In genomic region chr17:75406222-75406615, GRCh38 we compare ENCODE assay signal across 1 cellular context.
TF ChIP-seq lines count a peak whose summit lies in the region.

No MANE protein-coding gene starts in this region.

TF ChIP-seq in HCT116, 20 proteins besides CTCF, POLR2A, EP300 and RAD21 (continued from another document):
- TF ChIP-seq TCF7L2 (IDR thresholded peaks at IDR 0.05; ENCODE audit: borderline replicate concordance, extremely low read depth, insufficient read depth, insufficient read length) (no peak), ZNF274 (IDR thresholded peaks at IDR 0.05; ENCODE audit: low read depth, low read length) (no peak), REST (IDR thresholded peaks at IDR 0.05; ENCODE audit: low read depth) (no peak), EGR1 (IDR thresholded peaks at IDR 0.05; ENCODE audit: low read depth) (no peak), SRF (IDR thresholded peaks at IDR 0.05; ENCODE audit: low read depth) (no peak), EZH2phosphoT487 (IDR thresholded peaks at IDR 0.05; ENCODE audit: borderline replicate concordance) (no peak), POLR2AphosphoS5 (IDR thresholded peaks at IDR 0.05; ENCODE audit: low read depth, low read length) (no peak), YY1 (IDR thresholded peaks at IDR 0.05; ENCODE audit: extremely low read depth, insufficient replicate concordance, low read depth, low read length) (no peak)
- TF ChIP-seq, protein P1, sequence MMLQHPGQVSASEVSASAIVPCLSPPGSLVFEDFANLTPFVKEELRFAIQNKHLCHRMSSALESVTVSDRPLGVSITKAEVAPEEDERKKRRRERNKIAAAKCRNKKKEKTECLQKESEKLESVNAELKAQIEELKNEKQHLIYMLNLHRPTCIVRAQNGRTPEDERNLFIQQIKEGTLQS (IDR thresholded peaks at IDR 0.05) = no peak
